1 cellular context compared by ENCODE assay signal in the genomic region with DNA sequence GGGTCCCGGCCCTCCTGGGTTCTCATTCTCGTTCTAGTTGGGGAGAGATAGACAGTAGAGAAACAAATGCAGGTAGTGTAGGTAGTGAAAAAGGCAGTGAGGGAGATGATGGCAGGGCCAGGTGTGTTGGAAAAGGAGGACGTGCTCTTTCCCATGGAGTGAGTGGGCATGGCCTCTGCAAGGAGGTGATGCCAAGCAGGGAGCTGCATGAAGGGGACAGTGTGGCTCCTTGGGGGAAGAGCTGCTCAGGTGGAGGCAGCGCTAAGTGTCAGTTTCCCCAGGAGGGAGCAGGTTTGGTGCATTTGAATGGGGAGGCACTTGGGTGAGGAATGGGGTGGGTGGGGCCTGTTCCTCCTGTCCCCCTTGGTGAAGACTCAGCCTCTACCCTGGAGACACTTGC.
TF ChIP-seq lines count a peak whose summit lies in the region.

No MANE protein-coding gene starts in this region.

TF ChIP-seq in IMR-90, 13 proteins besides CTCF, POLR2A, EP300 and RAD21 (continued from another document):
- TF ChIP-seq RCOR1 (IDR thresholded peaks at IDR 0.05; ENCODE audit: insufficient replicate concordance, low read length) (no peak), FOS (IDR thresholded peaks at IDR 0.05; ENCODE audit: low read depth, low read length) (no peak), NFE2L2 (IDR thresholded peaks at IDR 0.05; ENCODE audit: low read depth, low read length) (no peak), BHLHE40 (IDR thresholded peaks at IDR 0.05; ENCODE audit: low read depth, low read length) (no peak), MAFK (IDR thresholded peaks at IDR 0.05; ENCODE audit: low read depth, low read length) (no peak), CHD1 (IDR thresholded peaks at IDR 0.05; ENCODE audit: low read depth, low read length) (no peak)
- TF ChIP-seq, protein P1, sequence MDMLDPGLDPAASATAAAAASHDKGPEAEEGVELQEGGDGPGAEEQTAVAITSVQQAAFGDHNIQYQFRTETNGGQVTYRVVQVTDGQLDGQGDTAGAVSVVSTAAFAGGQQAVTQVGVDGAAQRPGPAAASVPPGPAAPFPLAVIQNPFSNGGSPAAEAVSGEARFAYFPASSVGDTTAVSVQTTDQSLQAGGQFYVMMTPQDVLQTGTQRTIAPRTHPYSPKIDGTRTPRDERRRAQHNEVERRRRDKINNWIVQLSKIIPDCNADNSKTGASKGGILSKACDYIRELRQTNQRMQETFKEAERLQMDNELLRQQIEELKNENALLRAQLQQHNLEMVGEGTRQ (IDR thresholded peaks at IDR 0.05; ENCODE audit: low read depth, low read length), result no peak
- TF ChIP-seq, protein P2, sequence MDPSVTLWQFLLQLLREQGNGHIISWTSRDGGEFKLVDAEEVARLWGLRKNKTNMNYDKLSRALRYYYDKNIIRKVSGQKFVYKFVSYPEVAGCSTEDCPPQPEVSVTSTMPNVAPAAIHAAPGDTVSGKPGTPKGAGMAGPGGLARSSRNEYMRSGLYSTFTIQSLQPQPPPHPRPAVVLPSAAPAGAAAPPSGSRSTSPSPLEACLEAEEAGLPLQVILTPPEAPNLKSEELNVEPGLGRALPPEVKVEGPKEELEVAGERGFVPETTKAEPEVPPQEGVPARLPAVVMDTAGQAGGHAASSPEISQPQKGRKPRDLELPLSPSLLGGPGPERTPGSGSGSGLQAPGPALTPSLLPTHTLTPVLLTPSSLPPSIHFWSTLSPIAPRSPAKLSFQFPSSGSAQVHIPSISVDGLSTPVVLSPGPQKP (IDR thresholded peaks at IDR 0.05; ENCODE audit: borderline replicate concordance, low read depth, low read length), result no peak
